17 cellular contexts compared by ENCODE assay signal in genomic region chr2:159795781-159796667, GRCh38. TPM values are rescaled to one million over a fixed set of nuclear protein-coding genes. Genes with fewer than 3 reads are reported as not detected.
DNase-seq lines count a peak whose midpoint lies in the region; ATAC-seq and TF ChIP-seq lines count a peak whose summit lies in the region.
"Had no signal": no experiment of that assay in that cellular context is flagged by ENCODE, and none has a peak within 500 bp of the region (broad histone marks: within the 10 kb centered on the region; RNA-seq: fewer than 3 reads in every experiment).

No MANE protein-coding gene starts in this region.

- intact Hi-C loops in Calu3 (cut with micrococcal nuclease; ENCODE audit: unreplicated experiment): no loop called here
- intact Hi-C loops in activated T-helper 2 cell treated with anti-CD3 and anti-CD28 coated beads, Interferon-gamma antibody, Interleukin-2, Interleukin-4, amounts not matched to agents 10 μg/mL and 5 μg/mL and 100 μg/mL, durations not matched to agents 14 hours and 24 hours and 36 hours (cut with micrococcal nuclease): no loop called here

- H3K4me3 Mint-ChIP-seq in Calu3 (ENCODE audit: low read depth, unreplicated experiment) (peak overlapping the region; percentile 82), osteocyte (ENCODE audit: unreplicated experiment) (peak overlapping the region; percentile 85)
- no peak overlapping the region for H3K4me3 Mint-ChIP-seq in activated T-helper 2 cell treated with anti-CD3 and anti-CD28 coated beads, Interferon-gamma antibody, Interleukin-2, Interleukin-4, amounts not matched to agents 10 μg/mL and 5 μg/mL and 100 μg/mL, durations not matched to agents 14 hours and 24 hours and 36 hours (ENCODE audit: low read depth)

- CTCF ChIA-PET in Calu3 (lab: Charles Lee): no interaction called here

- peaks cover 16% of the 10 kb centered on the region for H3K4me1 Mint-ChIP-seq in Calu3 (ENCODE audit: low read depth, unreplicated experiment)
- H3K4me1 Mint-ChIP-seq in osteocyte (ENCODE audit: unreplicated experiment): peaks cover 40% of the 10 kb centered on the region
- H3K4me1 Mint-ChIP-seq in activated T-helper 2 cell treated with anti-CD3 and anti-CD28 coated beads, Interferon-gamma antibody, Interleukin-2, Interleukin-4, amounts not matched to agents 10 μg/mL and 5 μg/mL and 100 μg/mL, durations not matched to agents 14 hours and 24 hours and 36 hours (ENCODE audit: low read depth): peaks cover 8% of the 10 kb centered on the region

- BruUV-seq in Calu3 (replicated peaks; lab: Mats Ljungman, UMichigan): no TSS peak

- peak overlapping the region; percentile 77 for H3K4me2 ChIP-seq in fibroblast of lung (ENCODE audit: extremely low read depth, insufficient read depth, low read length)

- no peaks in the 10 kb centered on the region for H3K9me3 Mint-ChIP-seq in Calu3 (ENCODE audit: low read depth, unreplicated experiment)
- no peaks in the 10 kb centered on the region for H3K9me3 Mint-ChIP-seq in osteocyte (ENCODE audit: unreplicated experiment)
- no peaks in the 10 kb centered on the region for H3K9me3 Mint-ChIP-seq in activated T-helper 2 cell treated with anti-CD3 and anti-CD28 coated beads, Interferon-gamma antibody, Interleukin-2, Interleukin-4, amounts not matched to agents 10 μg/mL and 5 μg/mL and 100 μg/mL, durations not matched to agents 14 hours and 24 hours and 36 hours
- H3K9me3 Mint-ChIP-seq: activated B cell treated with CpG ODN at 0.5 μM for 24 hours had no signal

- H3K9ac ChIP-seq in SK-N-MC (ENCODE audit: insufficient read length) (peak overlapping the region; percentile 16), fibroblast of lung (ENCODE audit: insufficient read depth, low read length) (no peak overlapping the region)
- H3K9ac ChIP-seq: parathyroid adenoma had no signal

- no peaks in the 10 kb centered on the region for H3K27me3 Mint-ChIP-seq in Calu3 (ENCODE audit: unreplicated experiment)
- H3K27me3 Mint-ChIP-seq in osteocyte (ENCODE audit: unreplicated experiment): peaks cover 3% of the 10 kb centered on the region
- peaks cover 48% of the 10 kb centered on the region for H3K27me3 Mint-ChIP-seq in activated T-helper 2 cell treated with anti-CD3 and anti-CD28 coated beads, Interferon-gamma antibody, Interleukin-2, Interleukin-4, amounts not matched to agents 10 μg/mL and 5 μg/mL and 100 μg/mL, durations not matched to agents 14 hours and 24 hours and 36 hours (ENCODE audit: low read depth)

- H3K36me3 ChIP-seq in SK-N-MC (ENCODE audit: insufficient read depth, low read length): no peaks in the 10 kb centered on the region
- H3K36me3 ChIP-seq in fibroblast of lung (ENCODE audit: control insufficient read depth, insufficient read depth, low read length): no peaks in the 10 kb centered on the region

- H3K36me3 Mint-ChIP-seq in Calu3 (ENCODE audit: insufficient read depth, unreplicated experiment) (peaks cover 28% of the 10 kb centered on the region), osteocyte (ENCODE audit: unreplicated experiment) (peaks cover under 1% of the 10 kb centered on the region)
- peaks cover 9% of the 10 kb centered on the region for H3K36me3 Mint-ChIP-seq in activated T-helper 2 cell treated with anti-CD3 and anti-CD28 coated beads, Interferon-gamma antibody, Interleukin-2, Interleukin-4, amounts not matched to agents 10 μg/mL and 5 μg/mL and 100 μg/mL, durations not matched to agents 14 hours and 24 hours and 36 hours (ENCODE audit: low read depth)

- peaks cover 5% of the 10 kb centered on the region for H3K4me1 ChIP-seq in fibroblast of lung (ENCODE audit: control insufficient read depth, extremely low read depth, insufficient read depth, low read length)
- H3K4me1 ChIP-seq: parathyroid adenoma had no signal

- H4K20me1 ChIP-seq in fibroblast of lung (ENCODE audit: control insufficient read depth, extremely low read depth, insufficient read depth, low read length): no peaks in the 10 kb centered on the region

- DNase-seq in Calu3: no peak
- DNase-seq in SK-N-MC (ENCODE audit: low read depth, low spot score): no peak
- peak in 1 of 2 donors; percentile 32 for DNase-seq in fibroblast of lung (ENCODE audit: low read depth in 2 of 2)
- no peak for DNase-seq in osteocyte (ENCODE audit: extremely low spot score, unreplicated experiment)
- no peak for DNase-seq in kidney glomerular epithelial cell (lab: John Stamatoyannopoulos, UW)
- no peak for DNase-seq in activated T-helper 2 cell treated with anti-CD3 and anti-CD28 coated beads, Interferon-gamma antibody, Interleukin-2, Interleukin-4, amounts not matched to agents 10 μg/mL and 5 μg/mL and 100 μg/mL, durations not matched to agents 14 hours and 24 hours and 36 hours (ENCODE audit: low spot score)
- no peak for DNase-seq in activated T-cell treated with anti-CD3 and anti-CD28 coated beads, Interleukin-2, amount 50 U/mL, for 48 hours
- DNase-seq: activated B cell treated with CpG ODN at 0.5 μM for 24 hours; activated CD8-positive, alpha-beta memory T cell treated with anti-CD3 and anti-CD28 coated beads, Interleukin-2, amount 50 U/mL, for 4 hours; effector CD4-positive, alpha-beta T cell; NCI-H1436 treated with DMSO at 0.1 percent for 48 hours; NCI-H526 treated with DMSO at 0.1 percent for 48 hours; SHP77; stimulated activated CD4-positive, alpha-beta T cell treated with anti-CD3 and anti-CD28 coated beads, Interleukin-1b, Interleukin-23, amount 100 ng/mL, for 48 hours had no signal

- H3K9me3 ChIP-seq in SK-N-MC (ENCODE audit: low read depth, low read length): no peaks in the 10 kb centered on the region
- H3K9me3 ChIP-seq in fibroblast of lung (ENCODE audit: control insufficient read depth, insufficient read depth, low read depth, low read length): no peaks in the 10 kb centered on the region

- H3K27ac ChIP-seq in SK-N-MC (peak overlapping the region; percentile 1; the same call in 1 of the 2 replicates), fibroblast of lung (ENCODE audit: insufficient read depth, low read length) (no peak overlapping the region)
- H3K27ac ChIP-seq: parathyroid adenoma had no signal

- peaks cover 6% of the 10 kb centered on the region for H3K27me3 ChIP-seq in fibroblast of lung (ENCODE audit: control insufficient read depth, insufficient read depth, low read length)

- peaks cover 2% of the 10 kb centered on the region for H3K79me2 ChIP-seq in fibroblast of lung (ENCODE audit: control insufficient read depth, insufficient read depth, low read length)
- H3K79me2 ChIP-seq: parathyroid adenoma had no signal

- ATAC-seq in GM18907 (IDR thresholded peaks at IDR 0.05; ENCODE audit: unreplicated experiment): no peak

- TF ChIP-seq CTCF in Calu3 (IDR thresholded peaks at IDR 0.05; ENCODE audit: unreplicated experiment) (no peak), fibroblast of lung (conservative IDR thresholded peaks at IDR 0.05 in 1 of 2, IDR thresholded peaks at IDR 0.05 in 1 of 2; ENCODE audit: low read depth in 1 of 2, low read length in 2 of 2) (no peak), osteocyte (IDR thresholded peaks at IDR 0.05) (no peak)

- peak overlapping the region; percentile 84 for H3K4me3 ChIP-seq in SK-N-MC
- H3K4me3 ChIP-seq in fibroblast of lung (replicated peaks in 1 of 4; ENCODE audit: control extremely low read depth in 1 of 4, insufficient read depth in 1 of 4, low read depth in 3 of 4, low read length in 4 of 4): peak overlapping the region in 2 of 4 experiments; percentile 69 to 92

- no peak overlapping the region for H2AFZ ChIP-seq in fibroblast of lung (ENCODE audit: low read length)
- H2AFZ ChIP-seq: parathyroid adenoma had no signal

- H3K27ac Mint-ChIP-seq in Calu3 (ENCODE audit: unreplicated experiment) (no peak overlapping the region), osteocyte (ENCODE audit: unreplicated experiment) (peak overlapping the region; percentile 79)
- no peak overlapping the region for H3K27ac Mint-ChIP-seq in activated T-helper 2 cell treated with anti-CD3 and anti-CD28 coated beads, Interferon-gamma antibody, Interleukin-2, Interleukin-4, amounts not matched to agents 10 μg/mL and 5 μg/mL and 100 μg/mL, durations not matched to agents 14 hours and 24 hours and 36 hours
- H3K27ac Mint-ChIP-seq: activated B cell treated with CpG ODN at 0.5 μM for 24 hours had no signal

RNA-seq across cellular contexts. Expression of gene CD302, which starts 2.0 kb away (rescaled TPM):
- total RNA-seq in Calu3 (2022) (3.4 and 5.4 TPM in 2 replicates), fibroblast of lung (9.4 and 15.9 TPM in 2 replicates), osteocyte (18.4 and 19.3 TPM in 2 replicates)
- polyA plus RNA-seq in fibroblast of lung: 13.7 and 19.1 TPM in 2 replicates
- 5.4 and 8.7 TPM in 2 replicates for polyA plus RNA-seq in fibroblast of lung (2012)
- polyA minus RNA-seq in fibroblast of lung (ENCODE audit: low replicate concordance): 1.3 and 1.9 TPM in 2 replicates
- 1.1 and 1.5 TPM in 2 replicates for total RNA-seq in activated T-helper 2 cell treated with anti-CD3 and anti-CD28 coated beads, Interferon-gamma antibody, Interleukin-2, Interleukin-4, amounts not matched to agents 10 μg/mL and 5 μg/mL and 100 μg/mL, durations not matched to agents 14 hours and 24 hours and 36 hours
- total RNA-seq: G401 had no signal
